In the genomic region with DNA sequence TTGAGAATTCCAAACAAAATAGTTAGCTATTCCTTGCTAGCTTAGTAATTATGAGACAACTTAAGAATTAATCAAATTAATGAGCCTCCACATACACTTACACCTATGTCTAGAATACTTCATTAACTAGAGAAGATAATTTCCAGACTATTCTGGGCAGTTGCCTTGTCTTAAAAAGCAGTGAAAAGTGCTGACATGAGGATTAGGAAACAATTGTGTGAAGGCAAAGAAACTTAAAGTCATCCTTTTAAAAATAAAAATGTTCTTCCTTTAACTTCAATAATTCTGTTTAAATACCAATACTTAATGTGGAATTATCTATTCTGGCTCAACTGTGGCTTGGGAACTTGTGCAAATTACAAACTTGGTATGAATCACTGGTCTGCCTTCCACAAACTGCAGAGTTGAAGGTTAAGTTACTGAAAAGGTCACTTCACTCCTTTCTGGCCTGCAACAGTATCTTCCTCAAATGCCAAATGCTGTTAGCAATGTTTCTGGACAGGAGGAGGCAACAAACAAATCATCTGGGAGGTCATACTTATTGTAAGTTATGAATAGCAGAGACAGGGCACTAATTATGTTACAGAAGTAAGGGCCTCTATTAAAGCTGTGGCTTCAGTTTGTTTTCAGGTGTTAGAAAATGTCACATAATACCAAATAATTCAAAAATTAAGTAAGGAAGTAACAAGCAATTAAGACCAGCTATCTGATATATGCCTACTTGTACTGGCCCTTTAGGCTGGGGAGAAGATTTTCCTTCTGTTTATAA, we compare ENCODE assay signal across 10 cellular contexts. TPM values are rescaled to one million over a fixed set of nuclear protein-coding genes. Genes with fewer than 3 reads are reported as not detected.
DNase-seq lines count a peak whose midpoint lies in the region; ATAC-seq, FAIRE-seq and TF ChIP-seq lines count a peak whose summit lies in the region.
"Had no signal": no experiment of that assay in that cellular context is flagged by ENCODE, and none has a peak within 500 bp of the region (broad histone marks: within the 10 kb centered on the region; RNA-seq: fewer than 3 reads in every experiment).

No MANE protein-coding gene starts in this region.

- FAIRE-seq in GM12892 (lab: Jason Lieb, UNC) = peak; percentile 48

- no peaks in the 10 kb centered on the region for H3K36me3 ChIP-seq in rectal smooth muscle tissue (ENCODE audit: control insufficient read depth, insufficient read depth, low read length)

- ATAC-seq in SK-N-SH treated with all-trans-retinoic acid at 6 μM for 48 hours (peak; percentile 81), HG03108 (IDR thresholded peaks at IDR 0.05; ENCODE audit: unreplicated experiment) (no peak), GM18861 (IDR thresholded peaks at IDR 0.05; ENCODE audit: unreplicated experiment) (no peak)

- no peak overlapping the region for H3K9ac ChIP-seq in rectal smooth muscle tissue (ENCODE audit: low read length)

- no peak for DNase-seq in GM12892 (ENCODE audit: insufficient read length)
- peak; percentile 56 for DNase-seq in fibroblast of the conjunctiva (ENCODE audit: low read depth)
- DNase-seq in SIG-M5 treated with dmso at 0.1 percent for 504 hours (lab: John Stamatoyannopoulos, UW; ENCODE audit: unreplicated experiment) = no peak
- DNase-seq in stimulated activated CD8-positive, alpha-beta memory T cell treated with anti-CD3 and anti-CD28 coated beads, Interleukin-4, amount 100 ng/mL, for 48 hours = no peak
- DNase-seq: effector memory CD4-positive, alpha-beta T cell had no signal

- peak overlapping the region; percentile 50 for H3K27ac ChIP-seq in rectal smooth muscle tissue (ENCODE audit: low read depth, low read length)
- H3K27ac ChIP-seq: SJSA1 had no signal

- no peaks in the 10 kb centered on the region for H3K27me3 ChIP-seq in rectal smooth muscle tissue (ENCODE audit: control insufficient read depth, insufficient read depth, low read length)
- H3K27me3 ChIP-seq: SJSA1 had no signal

- no peak for TF ChIP-seq POLR2A in GM12892 (IDR thresholded peaks at IDR 0.05; ENCODE audit: low read depth, low read length)

- peaks cover 15% of the 10 kb centered on the region for H3K4me1 ChIP-seq in rectal smooth muscle tissue (ENCODE audit: control insufficient read depth, insufficient read depth, low read length)

- H3K4me3 ChIP-seq in rectal smooth muscle tissue (ENCODE audit: low read length) = no peak overlapping the region
- H3K4me3 ChIP-seq: SJSA1 had no signal

TF ChIP-seq in SK-N-SH treated with all-trans-retinoic acid at 6 μM for 48 hours, 23 proteins besides CTCF, POLR2A, EP300 and RAD21:
- TF ChIP-seq ARNTL (CRISPR knock-in tag; IDR thresholded peaks at IDR 0.05; ENCODE audit: borderline replicate concordance, low read depth) (no peak), ZFP30 (CRISPR knock-in tag; IDR thresholded peaks at IDR 0.05) (no peak), ZNF565 (CRISPR knock-in tag; conservative IDR thresholded peaks at IDR 0.05; ENCODE audit: low read depth) (no peak), TOX (CRISPR knock-in tag; IDR thresholded peaks at IDR 0.05; ENCODE audit: borderline replicate concordance) (0 out of 2 replicates have a peak, but pooled peaks have one; percentile 32), ISL1 (CRISPR knock-in tag; IDR thresholded peaks at IDR 0.05) (peak; percentile 46)
- TF ChIP-seq, protein P1, sequence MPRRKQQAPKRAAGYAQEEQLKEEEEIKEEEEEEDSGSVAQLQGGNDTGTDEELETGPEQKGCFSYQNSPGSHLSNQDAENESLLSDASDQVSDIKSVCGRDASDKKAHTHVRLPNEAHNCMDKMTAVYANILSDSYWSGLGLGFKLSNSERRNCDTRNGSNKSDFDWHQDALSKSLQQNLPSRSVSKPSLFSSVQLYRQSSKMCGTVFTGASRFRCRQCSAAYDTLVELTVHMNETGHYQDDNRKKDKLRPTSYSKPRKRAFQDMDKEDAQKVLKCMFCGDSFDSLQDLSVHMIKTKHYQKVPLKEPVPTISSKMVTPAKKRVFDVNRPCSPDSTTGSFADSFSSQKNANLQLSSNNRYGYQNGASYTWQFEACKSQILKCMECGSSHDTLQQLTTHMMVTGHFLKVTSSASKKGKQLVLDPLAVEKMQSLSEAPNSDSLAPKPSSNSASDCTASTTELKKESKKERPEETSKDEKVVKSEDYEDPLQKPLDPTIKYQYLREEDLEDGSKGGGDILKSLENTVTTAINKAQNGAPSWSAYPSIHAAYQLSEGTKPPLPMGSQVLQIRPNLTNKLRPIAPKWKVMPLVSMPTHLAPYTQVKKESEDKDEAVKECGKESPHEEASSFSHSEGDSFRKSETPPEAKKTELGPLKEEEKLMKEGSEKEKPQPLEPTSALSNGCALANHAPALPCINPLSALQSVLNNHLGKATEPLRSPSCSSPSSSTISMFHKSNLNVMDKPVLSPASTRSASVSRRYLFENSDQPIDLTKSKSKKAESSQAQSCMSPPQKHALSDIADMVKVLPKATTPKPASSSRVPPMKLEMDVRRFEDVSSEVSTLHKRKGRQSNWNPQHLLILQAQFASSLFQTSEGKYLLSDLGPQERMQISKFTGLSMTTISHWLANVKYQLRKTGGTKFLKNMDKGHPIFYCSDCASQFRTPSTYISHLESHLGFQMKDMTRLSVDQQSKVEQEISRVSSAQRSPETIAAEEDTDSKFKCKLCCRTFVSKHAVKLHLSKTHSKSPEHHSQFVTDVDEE (CRISPR knock-in tag; IDR thresholded peaks at IDR 0.05) = no peak
- TF ChIP-seq, protein P2, sequence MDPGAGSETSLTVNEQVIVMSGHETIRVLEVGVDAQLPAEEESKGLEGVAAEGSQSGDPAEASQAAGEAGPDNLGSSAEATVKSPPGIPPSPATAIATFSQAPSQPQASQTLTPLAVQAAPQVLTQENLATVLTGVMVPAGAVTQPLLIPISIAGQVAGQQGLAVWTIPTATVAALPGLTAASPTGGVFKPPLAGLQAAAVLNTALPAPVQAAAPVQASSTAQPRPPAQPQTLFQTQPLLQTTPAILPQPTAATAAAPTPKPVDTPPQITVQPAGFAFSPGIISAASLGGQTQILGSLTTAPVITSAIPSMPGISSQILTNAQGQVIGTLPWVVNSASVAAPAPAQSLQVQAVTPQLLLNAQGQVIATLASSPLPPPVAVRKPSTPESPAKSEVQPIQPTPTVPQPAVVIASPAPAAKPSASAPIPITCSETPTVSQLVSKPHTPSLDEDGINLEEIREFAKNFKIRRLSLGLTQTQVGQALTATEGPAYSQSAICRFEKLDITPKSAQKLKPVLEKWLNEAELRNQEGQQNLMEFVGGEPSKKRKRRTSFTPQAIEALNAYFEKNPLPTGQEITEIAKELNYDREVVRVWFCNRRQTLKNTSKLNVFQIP (CRISPR knock-in tag; IDR thresholded peaks at IDR 0.05; ENCODE audit: borderline replicate concordance, low read depth) = no peak
- TF ChIP-seq, protein P3, sequence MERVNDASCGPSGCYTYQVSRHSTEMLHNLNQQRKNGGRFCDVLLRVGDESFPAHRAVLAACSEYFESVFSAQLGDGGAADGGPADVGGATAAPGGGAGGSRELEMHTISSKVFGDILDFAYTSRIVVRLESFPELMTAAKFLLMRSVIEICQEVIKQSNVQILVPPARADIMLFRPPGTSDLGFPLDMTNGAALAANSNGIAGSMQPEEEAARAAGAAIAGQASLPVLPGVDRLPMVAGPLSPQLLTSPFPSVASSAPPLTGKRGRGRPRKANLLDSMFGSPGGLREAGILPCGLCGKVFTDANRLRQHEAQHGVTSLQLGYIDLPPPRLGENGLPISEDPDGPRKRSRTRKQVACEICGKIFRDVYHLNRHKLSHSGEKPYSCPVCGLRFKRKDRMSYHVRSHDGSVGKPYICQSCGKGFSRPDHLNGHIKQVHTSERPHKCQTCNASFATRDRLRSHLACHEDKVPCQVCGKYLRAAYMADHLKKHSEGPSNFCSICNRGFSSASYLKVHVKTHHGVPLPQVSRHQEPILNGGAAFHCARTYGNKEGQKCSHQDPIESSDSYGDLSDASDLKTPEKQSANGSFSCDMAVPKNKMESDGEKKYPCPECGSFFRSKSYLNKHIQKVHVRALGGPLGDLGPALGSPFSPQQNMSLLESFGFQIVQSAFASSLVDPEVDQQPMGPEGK (CRISPR knock-in tag; IDR thresholded peaks at IDR 0.05; ENCODE audit: borderline replicate concordance) = no peak

RNA-seq across cellular contexts. Expression of a gene that starts 19.2 kb away (rescaled TPM):
- polyA plus RNA-seq in GM12892 (2012; ENCODE audit: missing spikeins) = 31.2 TPM

RNA-seq across cellular contexts. Expression of a gene that starts 50.0 kb away (rescaled TPM):
- 24.1 TPM for polyA plus RNA-seq in GM12892 (2012; ENCODE audit: missing spikeins)
